26 cellular contexts compared by ENCODE assay signal in genomic region chr3:127769284-127770081, GRCh38. TPM values are rescaled to one million over a fixed set of nuclear protein-coding genes. Genes with fewer than 3 reads are reported as not detected.
DNase-seq lines count a peak whose midpoint lies in the region; ATAC-seq, FAIRE-seq and TF ChIP-seq lines count a peak whose summit lies in the region.
"Had no signal": no experiment of that assay in that cellular context is flagged by ENCODE, and none has a peak within 500 bp of the region (broad histone marks: within the 10 kb centered on the region; RNA-seq: fewer than 3 reads in every experiment).

No MANE protein-coding gene starts in this region.

- ATAC-seq in T-helper 17 cell: no peak
- no peak for ATAC-seq in activated naive CD4-positive, alpha-beta T cell treated with anti-CD3 and anti-CD28 coated beads, Interleukin-2, amount 50 U/mL, for 72 hours

- no peaks in the 10 kb centered on the region for H3K79me1 ChIP-seq in trophoblast cell (ENCODE audit: low read length)

- H2BK12ac ChIP-seq in trophoblast cell (ENCODE audit: low read length): peak overlapping the region; percentile 15

- no peak overlapping the region for H3K14ac ChIP-seq in trophoblast cell (ENCODE audit: low read length)

- H4K8ac ChIP-seq in trophoblast cell (ENCODE audit: low read depth, low read length): no peak overlapping the region

- H3K4ac ChIP-seq in trophoblast cell (ENCODE audit: low read depth, low read length): no peak overlapping the region

- TF ChIP-seq POLR2A in Peyer's patch (IDR thresholded peaks at IDR 0.05): no peak

- no peak overlapping the region for H3K27ac Mint-ChIP-seq in T-helper 17 cell
- no peak overlapping the region for H3K27ac Mint-ChIP-seq in activated naive CD4-positive, alpha-beta T cell treated with anti-CD3 and anti-CD28 coated beads, Interleukin-2, amount 50 U/mL, for 72 hours
- H3K27ac Mint-ChIP-seq: H9, nephron progenitor cell had no signal

- peaks cover 9% of the 10 kb centered on the region for H3K79me2 ChIP-seq in ACC112 (ENCODE audit: control insufficient read depth, insufficient read depth, low read length, unreplicated experiment)
- H3K79me2 ChIP-seq in trophoblast cell (ENCODE audit: control insufficient read depth, insufficient read depth, low read length, poor library complexity): no peaks in the 10 kb centered on the region

- H2AFZ ChIP-seq in ACC112 (ENCODE audit: low read length, unreplicated experiment) (no peak overlapping the region), trophoblast cell (ENCODE audit: insufficient read depth, low read length, poor library complexity) (no peak overlapping the region)

- intact Hi-C loops in kidney (cut with DNase I): no loop called here

- peak overlapping the region; percentile 88 for H3K27ac ChIP-seq in ACC112 (ENCODE audit: low read depth, low read length)
- H3K27ac ChIP-seq in Peyer's patch: peak overlapping the region in 3 of 4 donors; percentile 9 to 49 (median 23)
- no peak overlapping the region for H3K27ac ChIP-seq in kidney (ENCODE audit: low read depth in 2 of 2, low read length in 2 of 2)
- no peak overlapping the region for H3K27ac ChIP-seq in trophoblast cell (ENCODE audit: low read depth, low read length)
- H3K27ac ChIP-seq: cardiac muscle cell had no signal

- H4K91ac ChIP-seq in trophoblast cell (ENCODE audit: low read depth, low read length): no peak overlapping the region

- no peak overlapping the region for H3K4me3 ChIP-seq in ACC112 (ENCODE audit: low read depth, low read length)
- no peak overlapping the region for H3K4me3 ChIP-seq in Peyer's patch
- H3K4me3 ChIP-seq in kidney (ENCODE audit: low read length in 2 of 2): no peak overlapping the region
- H3K4me3 ChIP-seq in trophoblast cell (ENCODE audit: low read depth, low read length): no peak overlapping the region
- H3K4me3 ChIP-seq: cardiac muscle cell, heart right ventricle, thyroid gland had no signal

- H3K4me1 Mint-ChIP-seq in T-helper 17 cell: peaks cover 3% of the 10 kb centered on the region
- H3K4me1 Mint-ChIP-seq: H9, nephron progenitor cell had no signal

- H3K4me2 ChIP-seq in trophoblast cell (ENCODE audit: low read length): no peak overlapping the region

- peaks cover 35% of the 10 kb centered on the region for H3K27me3 Mint-ChIP-seq in T-helper 17 cell

- H3K36me3 Mint-ChIP-seq in T-helper 17 cell (ENCODE audit: low read depth): peaks cover 2% of the 10 kb centered on the region
- H3K36me3 Mint-ChIP-seq in activated naive CD4-positive, alpha-beta T cell treated with anti-CD3 and anti-CD28 coated beads, Interleukin-2, amount 50 U/mL, for 72 hours: peaks cover 0 to 4% of the 10 kb centered on the region in 2 donors

- H3K36me3 ChIP-seq in ACC112 (ENCODE audit: insufficient read depth, low read length) (peaks cover 7% of the 10 kb centered on the region; the same call in 1 of the 2 replicates), Peyer's patch (no peaks in the 10 kb centered on the region), kidney (ENCODE audit: control insufficient read depth in 1 of 2, insufficient read depth in 2 of 2, low read length in 2 of 2) (no peaks in the 10 kb centered on the region), trophoblast cell (ENCODE audit: control insufficient read depth in 1 of 2, insufficient read depth in 2 of 2, low read length in 2 of 2) (no peaks in the 10 kb centered on the region)
- H3K36me3 ChIP-seq: cardiac muscle cell, thyroid gland had no signal

- no peak overlapping the region for H2AK5ac ChIP-seq in trophoblast cell (ENCODE audit: low read length)

- no peak overlapping the region for H3K9ac ChIP-seq in kidney (ENCODE audit: low read length in 2 of 2)
- H3K9ac ChIP-seq in trophoblast cell (ENCODE audit: low read length): no peak overlapping the region

- H3K27me3 ChIP-seq in ACC112 (ENCODE audit: insufficient read depth, low read length): no peaks in the 10 kb centered on the region
- H3K27me3 ChIP-seq in Peyer's patch: no peaks in the 10 kb centered on the region
- no peaks in the 10 kb centered on the region for H3K27me3 ChIP-seq in trophoblast cell (ENCODE audit: insufficient read depth, low read length)
- H3K27me3 ChIP-seq: cardiac muscle cell, heart right ventricle, thyroid gland had no signal

- H2BK120ac ChIP-seq in trophoblast cell (ENCODE audit: insufficient read depth, low read length, poor library complexity): no peak overlapping the region

- no peak overlapping the region for H3K4me3 Mint-ChIP-seq in T-helper 17 cell
- H3K4me3 Mint-ChIP-seq: H9, nephron progenitor cell had no signal

- no peak overlapping the region for H4K12ac ChIP-seq in trophoblast cell (ENCODE audit: low read depth, low read length)

- WGBS in trophoblast cell (ENCODE audit: extremely low coverage, insufficient coverage, insufficient read length): no CpG with 5 or more reads among the region's 13 CpGs

- FAIRE-seq in kidney (lab: Jason Lieb, UNC): no peak
- FAIRE-seq: small intestine had no signal

- H3K9me3 Mint-ChIP-seq in activated naive CD4-positive, alpha-beta T cell treated with anti-CD3 and anti-CD28 coated beads, Interleukin-2, amount 50 U/mL, for 72 hours: peaks cover 0 to 10% of the 10 kb centered on the region in 2 donors
- H3K9me3 Mint-ChIP-seq: H9 had no signal

- TF ChIP-seq CTCF in Peyer's patch (IDR thresholded peaks at IDR 0.05) (no peak), kidney (IDR thresholded peaks at IDR 0.05; ENCODE audit: borderline replicate concordance, extremely low read depth, insufficient read depth) (no peak)

- H3K18ac ChIP-seq in trophoblast cell (ENCODE audit: low read length): no peak overlapping the region

- H2BK5ac ChIP-seq in trophoblast cell (ENCODE audit: low read depth, low read length, poor library complexity): no peak overlapping the region

- no peak overlapping the region for H3K23ac ChIP-seq in trophoblast cell (ENCODE audit: low read length)

- H3K4me1 ChIP-seq in ACC112 (ENCODE audit: control insufficient read depth, insufficient read depth, low read length, unreplicated experiment): peaks cover 24% of the 10 kb centered on the region
- peaks cover 0 to 9% (median 2%) of the 10 kb centered on the region in 4 donors for H3K4me1 ChIP-seq in Peyer's patch
- H3K4me1 ChIP-seq in kidney (ENCODE audit: control insufficient read depth in 1 of 2, insufficient read depth in 1 of 2, low read depth in 1 of 2, low read length in 2 of 2): peaks cover 3 to 7% of the 10 kb centered on the region in 2 donors
- peaks cover 3 to 9% of the 10 kb centered on the region in 2 experiments for H3K4me1 ChIP-seq in trophoblast cell (ENCODE audit: control insufficient read depth in 1 of 2, insufficient read depth in 2 of 2, low read length in 2 of 2)
- H3K4me1 ChIP-seq: thyroid gland had no signal

- DNase-seq in Peyer's patch (no peak), kidney (peak; percentile 67), trophoblast cell (no peak), T-helper 17 cell (no peak), NCI-H1092 (lab: John Stamatoyannopoulos, UW) (no peak)
- no peak for DNase-seq in NK-92 treated with Interleukin-12 subunit alpha and Interleukin-12 subunit beta, amount 100 ng/mL, for 24 hours (lab: John Stamatoyannopoulos, UW)
- no peak for DNase-seq in activated naive CD4-positive, alpha-beta T cell treated with anti-CD3 and anti-CD28 coated beads, Interleukin-2, amount 50 U/mL, for 72 hours (ENCODE audit: low spot score in 2 of 2)
- DNase-seq: activated naive CD4-positive, alpha-beta T cell treated with Interleukin-2 at 50 U/mL for 16 hours; activated T-cell treated with anti-CD3 and anti-CD28 coated beads, Interleukin-2, amount 50 U/mL, for 48 hours; amniotic stem cell; C1 segment of cervical spinal cord; dermis blood vessel endothelial cell; H9; heart right ventricle; KG1; NCI-H1694 treated with DMSO at 0.1 percent for 48 hours; NCI-H2227 treated with DMSO at 0.1 percent for 48 hours; nephron progenitor cell; OCI-M1; small intestine; stimulated activated CD4-positive, alpha-beta T cell treated with anti-CD3 and anti-CD28 coated beads, Interleukin-4, amount 100 ng/mL, for 1 hour; stimulated activated naive CD4-positive, alpha-beta T cell treated with Interleukin-2 at 50 U/mL for 16 hours; T-helper 1 cell; thyroid gland had no signal

- H3K9me3 ChIP-seq in Peyer's patch (peaks cover 0 to 7% (median 0%) of the 10 kb centered on the region in 4 donors), kidney (ENCODE audit: control insufficient read depth in 1 of 2, low read length in 2 of 2) (peaks cover 6 to 14% of the 10 kb centered on the region in 2 donors), trophoblast cell (ENCODE audit: insufficient read depth, low read depth, low read length) (peaks cover 3% of the 10 kb centered on the region), T-helper 17 cell (ENCODE audit: control insufficient read depth, low read length, poor library complexity, severe bottlenecking) (no peaks in the 10 kb centered on the region)
- H3K9me3 ChIP-seq: thyroid gland had no signal

RNA-seq across cellular contexts. Expression of gene MGLL, which starts 52.8 kb away (rescaled TPM):
- total RNA-seq in Peyer's patch: 100 to 1,000 TPM in 3 of 4 donors, 10 to 100 TPM in 1; 56.1 to 180 (median 143) TPM
- 250 TPM for total RNA-seq in kidney
- 74.2 TPM for polyA plus RNA-seq in kidney (ENCODE audit: insufficient read depth, low read depth, low replicate concordance)
- 8.0 and 9.2 TPM in 2 replicates for polyA plus RNA-seq in trophoblast cell (2013)
- 10 to 100 TPM in 1 of 2 donors, 1 to 10 TPM in 1; 3.3 to 28.7 TPM for total RNA-seq in T-helper 17 cell
- total RNA-seq in activated naive CD4-positive, alpha-beta T cell treated with anti-CD3 and anti-CD28 coated beads, Interleukin-2, amount 50 U/mL, for 72 hours: under 1 TPM; 0.14 to 0.29 TPM

Comparison
In these comparisons a context has a peak if more than half of its experiments do, and no peak if none do; other contexts are left out.
1. H3K27ac ChIP-seq: peak in ACC112 (single experiment) and Peyer's patch (3 of 4); none in kidney (0 of 2) and trophoblast cell (single experiment).